Comparison of ENCODE assay signal across 12 cellular contexts in the genomic region with DNA sequence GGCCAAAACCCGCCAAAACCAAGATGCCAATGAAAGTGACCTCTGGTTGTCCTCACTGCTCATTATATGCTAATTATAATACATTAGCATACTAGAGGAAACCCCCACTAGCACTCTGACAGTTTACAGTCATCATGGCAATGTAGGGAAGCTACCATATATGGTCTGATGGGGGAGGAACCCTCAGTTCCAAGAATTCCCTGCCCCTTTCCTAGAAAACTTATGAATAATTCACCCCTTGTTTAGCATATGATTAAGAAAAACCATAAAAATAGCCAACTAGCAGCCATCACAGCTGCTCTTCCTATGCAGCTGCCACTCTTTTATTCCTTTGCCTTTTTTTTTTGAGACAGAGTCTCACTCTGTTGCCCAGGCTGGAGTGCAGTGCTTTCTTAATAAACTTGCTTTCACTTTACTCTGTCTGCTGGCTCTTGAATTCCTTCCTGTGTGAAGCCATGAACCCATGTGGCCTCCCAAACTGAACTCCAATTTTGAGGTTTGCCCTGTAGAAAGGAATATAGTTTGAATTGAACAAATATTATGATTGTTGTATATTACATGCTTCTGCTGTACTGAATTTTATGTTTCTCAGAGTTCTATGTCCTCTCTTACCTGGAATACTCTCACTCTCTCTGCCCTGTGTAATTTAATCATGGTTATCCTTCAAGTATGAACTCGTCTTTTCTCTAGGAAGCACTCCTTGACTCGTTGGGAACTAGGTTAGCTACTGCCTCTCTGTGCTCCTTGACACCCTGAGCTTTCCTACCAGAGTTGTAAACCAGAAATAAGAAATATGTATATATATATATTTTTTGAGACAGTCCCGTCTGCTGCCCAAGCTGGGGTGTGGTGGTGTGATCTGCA. TPM values are rescaled to one million over a fixed set of nuclear protein-coding genes. Genes with fewer than 3 reads are reported as not detected.
DNase-seq lines count a peak whose midpoint lies in the region; ATAC-seq, FAIRE-seq and TF ChIP-seq lines count a peak whose summit lies in the region.
"Had no signal": no experiment of that assay in that cellular context is flagged by ENCODE, and none has a peak within 500 bp of the region (broad histone marks: within the 10 kb centered on the region; RNA-seq: fewer than 3 reads in every experiment).

No MANE protein-coding gene starts in this region.

- 26% methylated on average over 4 of the region's 4 CpGs for WGBS in K562 (ENCODE audit: insufficient coverage, low coverage, missing lambda C conversion rate)
- 43 to 64% methylated on average over 4 of the region's 4 CpGs for WGBS in esophagus squamous epithelium, 2 donors

- H3K9me3 ChIP-seq in MM.1S (replicated peaks; ENCODE audit: insufficient read depth, low read length): no peaks in the 10 kb centered on the region
- H3K9me3 ChIP-seq in K562 (replicated peaks; ENCODE audit: control insufficient read depth, insufficient read depth, low read depth, low read length): no peaks in the 10 kb centered on the region
- H3K9me3 ChIP-seq in esophagus squamous epithelium: no peaks in the 10 kb centered on the region
- H3K9me3 ChIP-seq: heart right ventricle had no signal

- H3K4me3 Mint-ChIP-seq in GM23338 (no peak overlapping the region), nephron (no peak overlapping the region)

- H3K27ac Mint-ChIP-seq in GM23338 (peak overlapping the region; percentile 70), nephron (peak overlapping the region in 2 of 3 experiments; percentile 13 to 17)

- H3K4me1 Mint-ChIP-seq in GM23338: peaks cover 71% of the 10 kb centered on the region
- H3K4me1 Mint-ChIP-seq in nephron: peaks cover 54% of the 10 kb centered on the region

- H2AFZ ChIP-seq in GM23338: no peak overlapping the region
- no peak overlapping the region for H2AFZ ChIP-seq in MM.1S (ENCODE audit: low read length)
- peak overlapping the region; percentile 18; the same call in 1 of the 2 replicates for H2AFZ ChIP-seq in K562 (ENCODE audit: low read depth, low read length)

- DNase-seq in GM23338 (ENCODE audit: low spot score): peak; percentile 52
- DNase-seq in MM.1S: peak; percentile 12
- peak; percentile 46 to 90 (median 66) for DNase-seq in K562 (ENCODE audit: extremely low read depth in 1 of 4, low spot score in 3 of 4)
- no peak for DNase-seq in esophagus squamous epithelium (lab: John Stamatoyannopoulos, UW)
- DNase-seq in RCC 7860 (ENCODE audit: low spot score): no peak
- DNase-seq in T1000 (lab: John Stamatoyannopoulos, UW): no peak
- no peak for DNase-seq in HTR-8/SVneo (ENCODE audit: insufficient read length, low spot score)
- DNase-seq: DMS53, heart right ventricle, NCI-H2107, SHP77 treated with DMSO at 0.1 percent for 48 hours had no signal

- no peak overlapping the region for H3K4me2 ChIP-seq in GM23338
- peak overlapping the region; percentile 18; the same call in 1 of the 2 replicates for H3K4me2 ChIP-seq in MM.1S (ENCODE audit: low read depth, low read length)
- H3K4me2 ChIP-seq in K562 (ENCODE audit: insufficient read depth, low read length): peak overlapping the region; percentile 22

- TF ChIP-seq POLR2A in K562 (conservative IDR thresholded peaks at IDR 0.05) (peak; percentile 41; the same call in 1 of the 2 replicates), esophagus squamous epithelium (IDR thresholded peaks at IDR 0.05) (no peak)

- H3K4me3 ChIP-seq in GM23338 (no peak overlapping the region), MM.1S (ENCODE audit: low read length) (no peak overlapping the region), K562 (no peak overlapping the region), esophagus squamous epithelium (no peak overlapping the region)
- H3K4me3 ChIP-seq: heart right ventricle had no signal

- H4K20me1 ChIP-seq in GM23338 (replicated peaks; ENCODE audit: insufficient read depth): no peaks in the 10 kb centered on the region; the same call in 1 of the 2 replicates
- H4K20me1 ChIP-seq in MM.1S (ENCODE audit: insufficient read depth, low read length): no peaks in the 10 kb centered on the region
- H4K20me1 ChIP-seq in K562 (replicated peaks; ENCODE audit: control insufficient read depth, insufficient read depth, low read length): no peaks in the 10 kb centered on the region; the same call in 1 of the 2 replicates

- H3K36me3 ChIP-seq in GM23338 (ENCODE audit: insufficient read depth): no peaks in the 10 kb centered on the region
- no peaks in the 10 kb centered on the region for H3K36me3 ChIP-seq in MM.1S (replicated peaks; ENCODE audit: insufficient read depth, low read length)
- H3K36me3 ChIP-seq in K562 (ENCODE audit: control insufficient read depth, insufficient read depth, low read length): no peaks in the 10 kb centered on the region
- H3K36me3 ChIP-seq in esophagus squamous epithelium: no peaks in the 10 kb centered on the region
- H3K36me3 ChIP-seq: heart right ventricle had no signal

- intact Hi-C loops in K562 (cut with micrococcal nuclease): no loop called here
- intact Hi-C loops in esophagus squamous epithelium (cut with DNase I): no loop called here

- peak; percentile 58 for TF ChIP-seq EP300 in K562 (IDR thresholded peaks at IDR 0.05; ENCODE audit: low read length)

- peaks cover 21% of the 10 kb centered on the region; the same call in 2 of the 3 replicates for H3K36me3 Mint-ChIP-seq in GM23338 (ENCODE audit: low read depth)
- no peaks in the 10 kb centered on the region for H3K36me3 Mint-ChIP-seq in nephron (ENCODE audit: low read depth)

- CTCF ChIA-PET in K562 (lab: Yijun Ruan, JAX; ENCODE audit: low intra/inter-chr PET ratio): no interaction called here

- H3K27me3 Mint-ChIP-seq in GM23338 (ENCODE audit: insufficient read depth, low read depth, poor library complexity): peaks cover 10% of the 10 kb centered on the region
- no peaks in the 10 kb centered on the region for H3K27me3 Mint-ChIP-seq in nephron (ENCODE audit: low read depth)

- H3K4me1 ChIP-seq in GM23338 (ENCODE audit: insufficient read depth) (peaks cover 53% of the 10 kb centered on the region), MM.1S (ENCODE audit: low read length) (no peaks in the 10 kb centered on the region; the same call in 1 of the 2 replicates), K562 (replicated peaks in 1 of 2; ENCODE audit: control insufficient read depth in 2 of 2, insufficient read depth in 2 of 2, low read length in 2 of 2) (peaks cover 14 to 54% of the 10 kb centered on the region in 2 experiments), esophagus squamous epithelium (peaks cover 0 to 14% (median 0%) of the 10 kb centered on the region in 3 donors)

- POLR2A ChIA-PET in K562 (lab: Yijun Ruan, JAX): interaction anchor here (0.6 to 1.7 kb wide), 7 partner anchors 9 to 168 kb away, joined by 3 to 9 read pairs (median 3); no protein-coding TSS in a partner anchor

- no peaks in the 10 kb centered on the region for H3F3A ChIP-seq in GM23338 (replicated peaks; ENCODE audit: low read depth)
- H3F3A ChIP-seq in MM.1S (ENCODE audit: insufficient read depth, low read length): no peaks in the 10 kb centered on the region

- BruUV-seq in K562 (replicated peaks; lab: Mats Ljungman, UMichigan): TSS peak; percentile 67

- peak; percentile 80 for FAIRE-seq in K562 (lab: Jason Lieb, UNC)
- no peak for FAIRE-seq in RCC 7860 (lab: Jason Lieb, UNC)
- FAIRE-seq in HTR-8/SVneo (lab: Jason Lieb, UNC): no peak

- no peak overlapping the region for H3K9ac ChIP-seq in MM.1S (ENCODE audit: low read length)
- H3K9ac ChIP-seq in K562 (ENCODE audit: insufficient read depth in 1 of 2, low read depth in 2 of 2, low read length in 2 of 2): peak overlapping the region in 1 of 2 experiments; percentile 55; a peak in 2 of 4 replicates

- no peak for TF ChIP-seq RAD21 in K562 (CRISPR knock-in tag; conservative IDR thresholded peaks at IDR 0.05 in 1 of 2, IDR thresholded peaks at IDR 0.05 in 1 of 2)

- peak overlapping the region; percentile 86 for H3K27ac ChIP-seq in GM23338 (ENCODE audit: low read depth)
- H3K27ac ChIP-seq in MM.1S (ENCODE audit: low read length): no peak overlapping the region
- peak overlapping the region; percentile 78 for H3K27ac ChIP-seq in K562 (ENCODE audit: extremely low read depth, low read depth, low read length)
- no peak overlapping the region for H3K27ac ChIP-seq in esophagus squamous epithelium

- H3K9me3 Mint-ChIP-seq in GM23338: peaks cover 19% of the 10 kb centered on the region
- peaks cover 3% of the 10 kb centered on the region for H3K9me3 Mint-ChIP-seq in nephron

- H3K27me3 ChIP-seq in GM23338 (ENCODE audit: insufficient read depth) (no peaks in the 10 kb centered on the region), MM.1S (replicated peaks; ENCODE audit: insufficient read depth, low read length) (no peaks in the 10 kb centered on the region), K562 (ENCODE audit: control insufficient read depth in 2 of 2, insufficient read depth in 2 of 2, low read length in 2 of 2) (no peaks in the 10 kb centered on the region), esophagus squamous epithelium (no peaks in the 10 kb centered on the region)
- H3K27me3 ChIP-seq: heart right ventricle had no signal

- ATAC-seq in GM23338 (no peak; the same call in 2 of the 3 replicates), K562 (peak; percentile 94)
- ATAC-seq: heart right ventricle had no signal

- TF ChIP-seq CTCF in GM23338 (conservative IDR thresholded peaks at IDR 0.05; ENCODE audit: low read depth in 2 of 2) (no peak), MM.1S (IDR thresholded peaks at IDR 0.05; ENCODE audit: low read length) (no peak), K562 (IDR thresholded peaks at IDR 0.05 in 2 of 3, conservative IDR thresholded peaks at IDR 0.05 in 1 of 3; ENCODE audit: insufficient read depth in 2 of 3, low read depth in 1 of 3, low read length in 3 of 3) (no peak), nephron (IDR thresholded peaks at IDR 0.05; ENCODE audit: unreplicated experiment in 3 of 3) (no peak), esophagus squamous epithelium (IDR thresholded peaks at IDR 0.05) (no peak)

- no peaks in the 10 kb centered on the region for H3K9me1 ChIP-seq in K562 (ENCODE audit: control insufficient read depth, insufficient read depth, low read length)

- in situ Hi-C loops in K562 (cut with MboI): no loop called here

- H3K9me2 ChIP-seq in GM23338 (ENCODE audit: insufficient read depth) (no peaks in the 10 kb centered on the region), MM.1S (replicated peaks; ENCODE audit: insufficient read depth, low read length) (no peaks in the 10 kb centered on the region)

- H3K79me2 ChIP-seq in GM23338 (replicated peaks; ENCODE audit: insufficient read depth) (peaks cover 79% of the 10 kb centered on the region), MM.1S (ENCODE audit: low read length) (no peaks in the 10 kb centered on the region), K562 (ENCODE audit: control insufficient read depth, insufficient read depth, low read length) (peaks cover 81% of the 10 kb centered on the region)

RNA-seq across cellular contexts. Expression of gene KIAA1958, which starts 59.8 kb away (rescaled TPM):
- total RNA-seq in GM23338 (2014; rRNA removed; shearing (Covaris generic)): 37.9 and 41.7 TPM in 2 replicates
- 7.6 and 9.4 TPM in 2 replicates for polyA plus RNA-seq in GM23338 (2016; fragmentation: Nextera tagmentation; extraction: Ambion mirVana)
- total RNA-seq in K562 (2011; cell fraction: chromatin; rRNA removed; ENCODE audit: low replicate concordance): 49.8 and 66.2 TPM in 2 replicates
- total RNA-seq in K562 (2011; cell fraction: nucleolus; rRNA removed): 22.5 and 29.5 TPM in 2 replicates
- total RNA-seq in K562 (2011; cell fraction: nucleoplasm; rRNA removed): 30.6 and 35.2 TPM in 2 replicates
- total RNA-seq in K562 (2014; rRNA removed): 5.8 and 5.9 TPM in 2 replicates
- total RNA-seq in K562 (2014; rRNA removed; fragmentation: Illumina TruSeq; extraction: Trizol): 10.2 and 10.8 TPM in 2 replicates
- 10.1 TPM in 2 replicates for total RNA-seq in K562 (2015; rRNA removed; fragmentation: Illumina TruSeq; extraction: Trizol)
- total RNA-seq in K562 (2021): 14.4 and 16.0 TPM in 2 replicates
- polyA plus RNA-seq in K562 (2011; rRNA removed): 10.5 and 13.2 TPM in 2 replicates
- polyA plus RNA-seq in K562 (2011; cell fraction: cytosol; rRNA removed): 8.3 and 14.3 TPM in 2 replicates
- 17.4 and 19.9 TPM in 2 replicates for polyA plus RNA-seq in K562 (2011; cell fraction: nucleus; rRNA removed)
- polyA plus RNA-seq in K562 (2012): 5.3 and 6.2 TPM in 2 replicates
- 11.6 and 12.8 TPM in 2 replicates for polyA plus RNA-seq in K562 (2014; fragmentation: Illumina TruSeq; extraction: Trizol)
- polyA plus RNA-seq in K562 (2014; fragmentation: Nextera tagmentation; extraction: Ambion mirVana): 1 to 10 TPM; 1.1 to 2.6 TPM
- polyA plus RNA-seq in K562 (2014; rRNA removed): 5.2 and 5.9 TPM in 2 replicates
- 52.8 and 56.9 TPM in 2 replicates for polyA minus RNA-seq in K562 (2011; rRNA and poly(A)+ RNA removed)
- polyA minus RNA-seq in K562 (2011; cell fraction: cytosol; rRNA and poly(A)+ RNA removed): 33.8 and 39.5 TPM in 2 replicates
- 24.6 and 45.3 TPM in 2 replicates for polyA minus RNA-seq in K562 (2011; cell fraction: nucleus; rRNA and poly(A)+ RNA removed)
- 1 to 10 TPM; 2.7 to 5.7 (median 5.2) TPM for total RNA-seq in esophagus squamous epithelium

Comparison
In these comparisons a context has a peak if more than half of its experiments do, and no peak if none do; other contexts are left out.
1. DNase-seq: peak in GM23338 (single experiment), MM.1S (single experiment) and K562 (4 of 4); none in esophagus squamous epithelium (single experiment), RCC 7860 (single experiment), T1000 (single experiment) and HTR-8/SVneo (single experiment).
2. H3K27ac ChIP-seq: peak in GM23338 (single experiment) and K562 (single experiment); none in MM.1S (single experiment) and esophagus squamous epithelium (0 of 4).